ENCODE assay signal across 9 cellular contexts in the genomic region with DNA sequence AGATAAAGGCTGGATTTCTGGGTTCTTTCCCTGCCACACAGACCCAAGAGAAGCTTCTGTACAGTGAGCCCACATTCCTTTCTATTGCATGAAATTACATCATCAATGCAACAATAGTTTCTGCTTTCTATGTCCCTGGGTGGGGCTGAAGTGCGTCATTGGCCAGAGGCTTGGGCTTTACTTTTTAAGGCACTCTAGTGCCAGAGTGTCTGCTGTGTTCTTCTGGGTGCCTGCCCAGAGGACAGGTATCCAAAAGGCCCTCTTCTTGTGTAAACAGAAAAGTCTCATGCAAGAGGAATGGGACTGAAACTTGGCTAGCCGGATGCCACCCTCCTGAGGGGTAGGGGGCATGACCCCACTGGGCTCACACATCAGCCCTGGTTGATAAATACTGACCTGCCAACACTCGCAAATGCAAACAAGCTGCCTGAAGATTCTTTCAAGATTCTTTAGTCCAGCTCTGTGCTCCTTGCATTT. TPM values are rescaled to one million over a fixed set of nuclear protein-coding genes. Genes with fewer than 3 reads are reported as not detected.
A peak's percentile ranks its signal among the peaks of the same experiment; 100 is the strongest.
DNase-seq lines count a peak whose midpoint lies in the region; ATAC-seq and TF ChIP-seq lines count a peak whose summit lies in the region.
"Had no signal": no experiment of that assay in that cellular context is flagged by ENCODE, and none has a peak within 500 bp of the region (broad histone marks: within the 10 kb centered on the region; RNA-seq: fewer than 3 reads in every experiment).

No MANE protein-coding gene starts in this region.

- H3K9me3 ChIP-seq in left lung, result no peaks in the 10 kb centered on the region

- ATAC-seq in Right ventricle myocardium superior (ENCODE audit: poor library complexity) (peak; percentile 45), Right ventricle myocardium inferior (no peak), left lung (peak; percentile 82), HG03378 (IDR thresholded peaks at IDR 0.05; ENCODE audit: unreplicated experiment) (no peak), HG02970 (IDR thresholded peaks at IDR 0.05; ENCODE audit: low FRiP score, unreplicated experiment) (no peak)

- H3K36me3 ChIP-seq in left lung, result no peaks in the 10 kb centered on the region

- H3K4me1 Mint-ChIP-seq in progenitor cell of endocrine pancreas (ENCODE audit: low read depth), result peaks cover 7% of the 10 kb centered on the region

- H3K4me3 Mint-ChIP-seq in progenitor cell of endocrine pancreas (ENCODE audit: low read depth), result no peak overlapping the region

- DNase-seq in Right ventricle myocardium superior (no peak), Right ventricle myocardium inferior (ENCODE audit: missing footprints) (no peak), astrocyte of the spinal cord (ENCODE audit: low read depth, low spot score) (peak; percentile 91), left lung (peak in 1 of 2 donors; percentile 87), NCI-H1417 treated with DMSO at 0.1 percent for 48 hours (lab: John Stamatoyannopoulos, UW) (no peak), progenitor cell of endocrine pancreas (ENCODE audit: low spot score, unreplicated experiment) (no peak)

- H3K4me1 ChIP-seq in left lung, result peaks cover 20 to 29% of the 10 kb centered on the region in 2 donors

- no peaks in the 10 kb centered on the region for H3K9me3 Mint-ChIP-seq in progenitor cell of endocrine pancreas (ENCODE audit: low read depth)

- no peaks in the 10 kb centered on the region for H3K36me3 Mint-ChIP-seq in progenitor cell of endocrine pancreas (ENCODE audit: insufficient read depth)

- intact Hi-C loops in Right ventricle myocardium superior (cut with DNase I), result no loop called here
- intact Hi-C loops in Right ventricle myocardium inferior (cut with DNase I), result no loop called here
- intact Hi-C loops in left lung (cut with DNase I), result no loop called here

- peaks cover 50% of the 10 kb centered on the region for H3K27me3 Mint-ChIP-seq in progenitor cell of endocrine pancreas

- peak overlapping the region; percentile 75 to 81 for H3K27ac ChIP-seq in left lung
- H3K27ac ChIP-seq: parathyroid adenoma had no signal

- TF ChIP-seq CTCF in astrocyte of the spinal cord (IDR thresholded peaks at IDR 0.05; ENCODE audit: low read depth, low read length), result no peak
- TF ChIP-seq CTCF in left lung (IDR thresholded peaks at IDR 0.05), result no peak
- no peak for TF ChIP-seq CTCF in progenitor cell of endocrine pancreas (IDR thresholded peaks at IDR 0.05; ENCODE audit: unreplicated experiment)

- peaks cover 0 to 25% of the 10 kb centered on the region in 2 donors for H3K27me3 ChIP-seq in left lung

- H3K4me3 ChIP-seq in astrocyte of the spinal cord (ENCODE audit: low read depth, low read length) (no peak overlapping the region), left lung (no peak overlapping the region)

- no peak overlapping the region for H3K27ac Mint-ChIP-seq in progenitor cell of endocrine pancreas

- in situ Hi-C loops in astrocyte of the spinal cord (cut with HindIII; ENCODE audit: low sequenced_read_pairs), result no loop called here

RNA-seq across cellular contexts. Expression of a gene that starts 5.9 kb away (rescaled TPM):
- total RNA-seq in Right ventricle myocardium superior (not detected), Right ventricle myocardium inferior (not detected), left lung (1 to 10 TPM in 1 of 2 donors, under 1 TPM in 1; 0.97 to 1.7 TPM), progenitor cell of endocrine pancreas (not detected in 2 replicates)

RNA-seq across cellular contexts. Expression of a gene that starts 11.0 kb away (rescaled TPM):
- not detected for total RNA-seq in Right ventricle myocardium superior
- total RNA-seq in Right ventricle myocardium inferior, result not detected
- total RNA-seq in left lung, result not detected
- not detected in 2 replicates for total RNA-seq in progenitor cell of endocrine pancreas

RNA-seq across cellular contexts. Expression of a gene that starts 40.8 kb away (rescaled TPM):
- total RNA-seq in Right ventricle myocardium superior, result not detected
- not detected for total RNA-seq in Right ventricle myocardium inferior
- total RNA-seq in left lung, result not detected
- total RNA-seq in progenitor cell of endocrine pancreas, result not detected in 2 replicates

RNA-seq across cellular contexts. Expression of a gene that starts 47.3 kb away (rescaled TPM):
- 0.59 TPM for total RNA-seq in Right ventricle myocardium superior
- not detected for total RNA-seq in Right ventricle myocardium inferior
- total RNA-seq in left lung, result 1,000 to 10,000 TPM; 1,945 to 1,968 TPM
- 11.6 and 18.2 TPM in 2 replicates for total RNA-seq in progenitor cell of endocrine pancreas

Comparison
In these comparisons a context has a peak if more than half of its experiments do, and no peak if none do; other contexts are left out.
1. ATAC-seq: peak in Right ventricle myocardium superior (single experiment) and left lung (single experiment); none in Right ventricle myocardium inferior (single experiment), HG03378 (single experiment) and HG02970 (single experiment).